ENCODE assay signal across 8 cellular contexts in the genomic region with DNA sequence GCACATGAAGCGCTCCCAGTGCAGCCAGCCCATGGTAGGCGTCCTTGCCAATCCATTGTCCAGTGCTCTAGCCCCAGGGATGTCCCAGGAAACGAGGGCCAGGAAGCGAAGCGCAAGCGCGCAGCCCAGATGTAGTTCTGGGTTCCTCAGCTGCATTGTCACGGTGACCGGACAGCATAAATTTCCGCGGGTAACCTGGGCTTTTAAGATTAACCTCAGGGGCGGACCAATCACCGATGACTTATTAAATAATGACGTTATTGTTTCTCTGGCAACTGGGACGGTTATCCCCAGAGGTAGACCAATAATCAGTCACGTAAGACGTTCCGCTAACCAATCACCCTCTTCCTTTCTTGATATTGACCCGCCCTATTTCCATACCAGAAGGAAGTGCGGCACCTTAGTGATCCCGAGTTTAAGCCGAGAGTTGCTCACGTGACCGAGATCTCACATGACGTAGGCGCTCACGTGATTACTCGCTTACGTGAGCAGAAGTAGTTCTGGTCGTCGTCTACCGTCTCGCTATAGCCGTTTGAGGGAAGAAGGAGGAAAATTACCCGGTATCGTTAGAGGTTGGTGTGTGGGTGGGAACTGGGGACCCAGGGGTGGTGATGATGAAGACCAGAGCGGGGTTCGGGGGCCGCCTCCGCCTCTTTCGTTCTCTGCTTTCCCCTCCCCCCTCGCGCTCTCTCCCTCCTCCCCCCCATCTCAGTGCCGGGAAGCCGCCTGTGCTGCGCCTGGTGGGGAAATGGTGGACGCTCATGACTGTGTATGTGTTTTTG. TPM values are rescaled to one million over a fixed set of nuclear protein-coding genes. Genes with fewer than 3 reads are reported as not detected.
DNase-seq lines count a peak whose midpoint lies in the region; ATAC-seq and TF ChIP-seq lines count a peak whose summit lies in the region.

A gene (minus strand): TSS at position 178 of the 782 bp plus-strand sequence. CDS start 22 bp downstream, at position 156.
A gene with protein sequence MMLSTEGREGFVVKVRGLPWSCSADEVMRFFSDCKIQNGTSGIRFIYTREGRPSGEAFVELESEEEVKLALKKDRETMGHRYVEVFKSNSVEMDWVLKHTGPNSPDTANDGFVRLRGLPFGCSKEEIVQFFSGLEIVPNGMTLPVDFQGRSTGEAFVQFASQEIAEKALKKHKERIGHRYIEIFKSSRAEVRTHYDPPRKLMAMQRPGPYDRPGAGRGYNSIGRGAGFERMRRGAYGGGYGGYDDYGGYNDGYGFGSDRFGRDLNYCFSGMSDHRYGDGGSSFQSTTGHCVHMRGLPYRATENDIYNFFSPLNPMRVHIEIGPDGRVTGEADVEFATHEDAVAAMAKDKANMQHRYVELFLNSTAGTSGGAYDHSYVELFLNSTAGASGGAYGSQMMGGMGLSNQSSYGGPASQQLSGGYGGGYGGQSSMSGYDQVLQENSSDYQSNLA (plus strand): TSS at position 475 of the 782 bp plus-strand sequence. CDS start 3,767 bp downstream, outside the sequence.

- TF ChIP-seq CTCF in WERI-Rb-1 (IDR thresholded peaks at IDR 0.05; ENCODE audit: low read depth, low read length) = no peak
- no peak for TF ChIP-seq CTCF in mammary epithelial cell (conservative IDR thresholded peaks at IDR 0.05 in 1 of 2, IDR thresholded peaks at IDR 0.05 in 1 of 2; ENCODE audit: extremely low read depth in 1 of 2, insufficient read depth in 1 of 2, low read depth in 1 of 2, low read length in 2 of 2)

- ATAC-seq in GM18870 (IDR thresholded peaks at IDR 0.05; ENCODE audit: unreplicated experiment) = peak; percentile 97
- peak; percentile 84 for ATAC-seq in HG03139 (IDR thresholded peaks at IDR 0.05; ENCODE audit: unreplicated experiment)

- H4K20me1 ChIP-seq in mammary epithelial cell (ENCODE audit: insufficient read depth, low read length) = no peaks in the 10 kb centered on the region

- in situ Hi-C loops in mammary epithelial cell (cut with MboI; ENCODE audit: low sequenced_read_pairs in 2 of 2) = no loop called here

- H3K9ac ChIP-seq in mammary epithelial cell (ENCODE audit: insufficient read depth, low read length) (peak within 1 kb of the TSS; percentile 97), iPS-20b (ENCODE audit: low read depth, low read length) (peak within 1 kb of the TSS; percentile 98)

- no peaks in the 10 kb centered on the region for H3K9me3 ChIP-seq in WERI-Rb-1 (ENCODE audit: severe bottlenecking)
- no peaks in the 10 kb centered on the region for H3K9me3 ChIP-seq in mammary epithelial cell (replicated peaks; ENCODE audit: insufficient read depth, low read length)
- H3K9me3 ChIP-seq in iPS-20b (ENCODE audit: insufficient read depth, low read depth, low read length) = no peaks in the 10 kb centered on the region

- DNase-seq in NCI-H2227 (lab: John Stamatoyannopoulos, UW; ENCODE audit: unreplicated experiment) (peak; percentile 100), WERI-Rb-1 (peak; percentile 88), mammary epithelial cell (peak; percentile 97)

- dilution Hi-C loops in mammary epithelial cell (cut with HindIII; ENCODE audit: low sequenced_read_pairs) = no loop called here

- H3K4me3 ChIP-seq in ACC112 (ENCODE audit: low read depth, low read length) (peak within 1 kb of the TSS; percentile 88), WERI-Rb-1 (ENCODE audit: low read depth, low read length) (peak within 1 kb of the TSS; percentile 73), mammary epithelial cell (replicated peaks in 1 of 3; ENCODE audit: insufficient read depth in 1 of 3, low read depth in 2 of 3, low read length in 3 of 3) (peak within 1 kb of the TSS; percentile 55 to 71 (median 70)), iPS-20b (ENCODE audit: low read length) (peak within 1 kb of the TSS; percentile 97), skin epidermis (peak within 1 kb of the TSS; percentile 44 to 66 (median 54))

- CTCF ChIA-PET in mammary epithelial cell (lab: Charles Lee; ENCODE audit: low non-redundant PET) = no interaction called here

- H2AFZ ChIP-seq in ACC112 (ENCODE audit: low read length, unreplicated experiment) (peak within 1 kb of the TSS; percentile 53), mammary epithelial cell (ENCODE audit: low read depth, low read length) (peak within 1 kb of the TSS; percentile 74)

- WGBS in mammary epithelial cell (ENCODE audit: low coverage, missing lambda C conversion rate) = 11% methylated on average over 28 of the region's 47 CpGs

- H3K4me1 ChIP-seq in ACC112 (ENCODE audit: control insufficient read depth, insufficient read depth, low read length, unreplicated experiment) (no peaks in the 10 kb centered on the region), mammary epithelial cell (ENCODE audit: insufficient read depth, low read length) (peaks cover 2% of the 10 kb centered on the region), iPS-20b (ENCODE audit: insufficient read depth, low read length) (no peaks in the 10 kb centered on the region; the same call in 1 of the 2 replicates)

- no peaks in the 10 kb centered on the region for H3K36me3 ChIP-seq in ACC112 (ENCODE audit: insufficient read depth, low read length)
- H3K36me3 ChIP-seq in WERI-Rb-1 = peaks cover 4% of the 10 kb centered on the region
- H3K36me3 ChIP-seq in mammary epithelial cell (ENCODE audit: insufficient read depth, low read length) = peaks cover 8% of the 10 kb centered on the region
- peaks cover 22% of the 10 kb centered on the region for H3K36me3 ChIP-seq in iPS-20b (ENCODE audit: insufficient read depth, low read depth, low read length)

- peak within 1 kb of the TSS; percentile 94 for H3K27ac ChIP-seq in ACC112 (ENCODE audit: low read depth, low read length)
- H3K27ac ChIP-seq in WERI-Rb-1 = peak within 1 kb of the TSS; percentile 84
- peak within 1 kb of the TSS; percentile 98 for H3K27ac ChIP-seq in mammary epithelial cell (ENCODE audit: insufficient read depth, low read depth, low read length)
- H3K27ac ChIP-seq in iPS-20b (ENCODE audit: low read length) = peak within 1 kb of the TSS; percentile 97
- H3K27ac ChIP-seq in skin epidermis = peak within 1 kb of the TSS; percentile 74 to 96 (median 90)

- peaks cover 64% of the 10 kb centered on the region for H3K79me2 ChIP-seq in ACC112 (ENCODE audit: control insufficient read depth, insufficient read depth, low read length, unreplicated experiment)
- peaks cover 76% of the 10 kb centered on the region for H3K79me2 ChIP-seq in mammary epithelial cell (ENCODE audit: insufficient read depth, low read length)

- intact Hi-C loops in mammary epithelial cell (cut with micrococcal nuclease) = loop anchor here (2.0 kb wide), 1 partner anchor 17 kb away; a partner anchor contains a TSS

- peak within 1 kb of the TSS; percentile 77 for H3K4me2 ChIP-seq in mammary epithelial cell (ENCODE audit: insufficient read depth, low read depth, low read length)

- no TSS peak for BruUV-seq in mammary epithelial cell (replicated peaks; lab: Mats Ljungman, UMichigan)

- H3K27me3 ChIP-seq in ACC112 (ENCODE audit: insufficient read depth, low read length) (no peaks in the 10 kb centered on the region), WERI-Rb-1 (ENCODE audit: insufficient read depth, low read depth, severe bottlenecking) (no peaks in the 10 kb centered on the region), mammary epithelial cell (ENCODE audit: insufficient read depth, low read length) (no peaks in the 10 kb centered on the region), iPS-20b (ENCODE audit: insufficient read depth, low read length) (no peaks in the 10 kb centered on the region)

RNA-seq across cellular contexts. Expression of the first gene that starts in this region (rescaled TPM):
- 10 to 100 TPM; 21.3 to 28.8 TPM for total RNA-seq in mammary epithelial cell
- 43.4 TPM for polyA plus RNA-seq in mammary epithelial cell
- 75.7 TPM for polyA minus RNA-seq in mammary epithelial cell

RNA-seq across cellular contexts. Expression of the second gene that starts in this region (rescaled TPM):
- 10 to 100 TPM; 49.1 to 51.2 TPM for total RNA-seq in mammary epithelial cell
- 29.6 TPM for polyA plus RNA-seq in mammary epithelial cell
- polyA minus RNA-seq in mammary epithelial cell = 26.9 TPM

Comparison
In these comparisons a context has a peak if more than half of its experiments do, and no peak if none do; other contexts are left out.
1. Peak in every context shown above with its lines: DNase-seq, ATAC-seq, H3K4me3 ChIP-seq and H3K27ac ChIP-seq.